In the genomic region with DNA sequence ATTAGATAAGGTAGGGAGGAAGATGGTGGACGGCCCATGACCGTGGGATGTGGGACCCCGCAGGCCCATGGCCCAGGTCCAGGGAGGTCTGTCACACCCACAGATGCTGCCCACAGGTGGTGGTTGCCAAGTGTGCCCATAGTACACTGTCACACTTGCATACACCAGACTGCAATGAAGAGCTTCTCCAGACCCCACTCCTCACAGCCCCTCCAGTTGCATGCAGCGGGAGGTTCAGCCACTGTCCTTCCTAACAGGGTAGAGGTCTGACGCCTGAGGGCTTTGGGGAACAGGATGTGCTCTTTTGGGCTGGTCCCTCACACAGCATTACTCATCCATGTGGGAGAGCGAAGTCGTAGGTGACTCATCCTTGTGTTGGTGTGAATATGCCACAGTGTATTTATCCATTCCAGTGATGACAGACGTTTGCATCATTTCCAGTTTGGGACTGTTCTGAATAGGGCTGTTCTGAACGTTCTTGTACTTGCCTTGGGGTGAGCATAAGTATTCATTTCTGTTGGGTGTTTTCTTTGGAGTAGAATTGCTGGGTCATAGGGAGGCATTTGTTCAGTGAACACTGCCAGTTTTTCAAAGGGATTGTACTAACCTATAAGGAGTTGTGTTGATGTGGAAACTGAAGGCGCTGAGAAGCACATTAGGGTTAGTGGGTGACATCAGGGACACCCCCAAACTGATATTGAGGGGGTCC, we compare ENCODE assay signal across 9 cellular contexts. TPM values are rescaled to one million over a fixed set of nuclear protein-coding genes. Genes with fewer than 3 reads are reported as not detected.
DNase-seq lines count a peak whose midpoint lies in the region; ATAC-seq and TF ChIP-seq lines count a peak whose summit lies in the region.
"Had no signal": no experiment of that assay in that cellular context is flagged by ENCODE, and none has a peak within 500 bp of the region (broad histone marks: within the 10 kb centered on the region; RNA-seq: fewer than 3 reads in every experiment).

No MANE protein-coding gene starts in this region.

- H3K4me3 Mint-ChIP-seq in activated naive CD4-positive, alpha-beta T cell treated with anti-CD3 and anti-CD28 coated beads, Interleukin-2, amount 10 ng/mL, durations not matched to agents 7 days and 5 days = no peak overlapping the region

- H3K27ac ChIP-seq in 22Rv1 (peak overlapping the region; percentile 91), left ventricle myocardium inferior (replicated peaks) (peak overlapping the region; percentile 23)
- H3K27ac ChIP-seq in effector memory CD4-positive, alpha-beta T cell (ENCODE audit: insufficient read depth, low read length, poor library complexity, severe bottlenecking) = no peak overlapping the region
- H3K27ac ChIP-seq: cardiac muscle cell had no signal

- peak overlapping the region; percentile 52 for H3K27ac Mint-ChIP-seq in activated naive CD4-positive, alpha-beta T cell treated with anti-CD3 and anti-CD28 coated beads, Interleukin-2, amount 10 ng/mL, durations not matched to agents 7 days and 5 days

- no peaks in the 10 kb centered on the region for H3K27me3 ChIP-seq in left ventricle myocardium inferior (ENCODE audit: low read depth)
- H3K27me3 ChIP-seq in effector memory CD4-positive, alpha-beta T cell (replicated peaks; ENCODE audit: control insufficient read depth, insufficient read depth, low read length, poor library complexity, severe bottlenecking) = no peaks in the 10 kb centered on the region
- H3K27me3 ChIP-seq: cardiac muscle cell had no signal

- peaks cover 37% of the 10 kb centered on the region for H3K4me1 ChIP-seq in left ventricle myocardium inferior
- no peaks in the 10 kb centered on the region for H3K4me1 ChIP-seq in effector memory CD4-positive, alpha-beta T cell (ENCODE audit: control insufficient read depth, insufficient read depth, low read length, poor library complexity, severe bottlenecking)

- H3K4me1 Mint-ChIP-seq in activated naive CD4-positive, alpha-beta T cell treated with anti-CD3 and anti-CD28 coated beads, Interleukin-2, amount 10 ng/mL, durations not matched to agents 7 days and 5 days = peaks cover 12% of the 10 kb centered on the region

- H3K36me3 ChIP-seq in left ventricle myocardium inferior = no peaks in the 10 kb centered on the region
- no peaks in the 10 kb centered on the region for H3K36me3 ChIP-seq in effector memory CD4-positive, alpha-beta T cell (ENCODE audit: control insufficient read depth, insufficient read depth, low read length)
- H3K36me3 ChIP-seq: cardiac muscle cell had no signal

- no peaks in the 10 kb centered on the region for H3K9me3 Mint-ChIP-seq in activated naive CD4-positive, alpha-beta T cell treated with anti-CD3 and anti-CD28 coated beads, Interleukin-2, amount 10 ng/mL, durations not matched to agents 7 days and 5 days

- CTCF ChIA-PET in activated naive CD4-positive, alpha-beta T cell treated with anti-CD3 and anti-CD28 coated beads, Interleukin-2, amount 10 ng/mL, durations not matched to agents 7 days and 5 days (lab: Charles Lee) = no interaction called here

- H3K4me3 ChIP-seq in left ventricle myocardium inferior = no peak overlapping the region
- H3K4me3 ChIP-seq in effector memory CD4-positive, alpha-beta T cell (ENCODE audit: insufficient read depth, low read depth, low read length, poor library complexity, severe bottlenecking) = no peak overlapping the region
- H3K4me3 ChIP-seq: cardiac muscle cell had no signal

- DNase-seq in NOMO-1 (lab: John Stamatoyannopoulos, UW; ENCODE audit: unreplicated experiment in 2 of 2) = peak; percentile 68 to 90
- peak; percentile 53 for DNase-seq in activated naive CD4-positive, alpha-beta T cell treated with anti-CD3 and anti-CD28 coated beads, Interleukin-2, amount 10 ng/mL, durations not matched to agents 7 days and 5 days
- no peak for DNase-seq in left ventricle myocardium inferior
- DNase-seq in stimulated activated CD4-positive, alpha-beta T cell treated with anti-CD3 and anti-CD28 coated beads, Interleukin-15, amount 100 ng/mL, for 48 hours (ENCODE audit: low read depth in 2 of 2) = peak; percentile 52 to 69
- no peak for DNase-seq in effector memory CD4-positive, alpha-beta T cell

- intact Hi-C loops in left ventricle myocardium inferior (cut with micrococcal nuclease) = no loop called here

- ATAC-seq in GM19452 (IDR thresholded peaks at IDR 0.05; ENCODE audit: unreplicated experiment) (peak; percentile 60), GM21367 (IDR thresholded peaks at IDR 0.05; ENCODE audit: unreplicated experiment) (no peak)

- no peaks in the 10 kb centered on the region for H3K36me3 Mint-ChIP-seq in activated naive CD4-positive, alpha-beta T cell treated with anti-CD3 and anti-CD28 coated beads, Interleukin-2, amount 10 ng/mL, durations not matched to agents 7 days and 5 days

- no peaks in the 10 kb centered on the region for H3K9me3 ChIP-seq in left ventricle myocardium inferior (replicated peaks)
- no peaks in the 10 kb centered on the region for H3K9me3 ChIP-seq in effector memory CD4-positive, alpha-beta T cell (ENCODE audit: control insufficient read depth, low read length)

- peaks cover 37% of the 10 kb centered on the region for H3K27me3 Mint-ChIP-seq in activated naive CD4-positive, alpha-beta T cell treated with anti-CD3 and anti-CD28 coated beads, Interleukin-2, amount 10 ng/mL, durations not matched to agents 7 days and 5 days

- TF ChIP-seq CTCF in 22Rv1 (IDR thresholded peaks at IDR 0.05) (no peak), left ventricle myocardium inferior (IDR thresholded peaks at IDR 0.05; ENCODE audit: borderline replicate concordance) (no peak)

RNA-seq across cellular contexts. Expression of gene PYGB, which starts 10.1 kb away (rescaled TPM):
- 218 TPM for total RNA-seq in left ventricle myocardium inferior

RNA-seq across cellular contexts. Expression of gene ENTPD6, which starts 42.3 kb away (rescaled TPM):
- total RNA-seq in left ventricle myocardium inferior = 106 TPM

Comparison
In these comparisons a context has a peak if more than half of its experiments do, and no peak if none do; other contexts are left out.
1. DNase-seq: peak in NOMO-1 (2 of 2), activated naive CD4-positive, alpha-beta T cell treated with anti-CD3 and anti-CD28 coated beads, Interleukin-2, amount 10 ng/mL, durations not matched to agents 7 days and 5 days (single experiment) and stimulated activated CD4-positive, alpha-beta T cell treated with anti-CD3 and anti-CD28 coated beads, Interleukin-15, amount 100 ng/mL, for 48 hours (2 of 2); none in left ventricle myocardium inferior (single experiment) and effector memory CD4-positive, alpha-beta T cell (0 of 3).